16 cellular contexts compared by ENCODE assay signal in genomic region chr14:56248442-56248841, GRCh38.
DNase-seq lines count a peak whose midpoint lies in the region; ATAC-seq, FAIRE-seq and TF ChIP-seq lines count a peak whose summit lies in the region.
"Had no signal": no experiment of that assay in that cellular context is flagged by ENCODE, and none has a peak within 500 bp of the region (broad histone marks: within the 10 kb centered on the region; RNA-seq: fewer than 3 reads in every experiment).

No MANE protein-coding gene starts in this region.

- H3T11ph ChIP-seq in H9 (ENCODE audit: low read length), result no peak overlapping the region

- H3K14ac ChIP-seq in H9 (ENCODE audit: insufficient read depth, low read length), result peak overlapping the region; percentile 58; the same call in 1 of the 2 replicates
- no peak overlapping the region for H3K14ac ChIP-seq in H1 (ENCODE audit: insufficient read length)

- H3K36me3 Mint-ChIP-seq in H9 (ENCODE audit: insufficient read depth in 1 of 3, low read depth in 3 of 3) (peaks cover 0 to 9% (median 2%) of the 10 kb centered on the region in 3 experiments; a peak in 3 of 7 replicates), endothelial cell (ENCODE audit: low read depth, unreplicated experiment) (peaks cover 12% of the 10 kb centered on the region)

- H3K79me1 ChIP-seq in H9 (ENCODE audit: insufficient read depth, low read depth, low read length, poor library complexity, severe bottlenecking) (no peaks in the 10 kb centered on the region), H1 (ENCODE audit: low read depth, low read length) (no peaks in the 10 kb centered on the region), mesendoderm (ENCODE audit: low read length) (no peaks in the 10 kb centered on the region)

- peak overlapping the region in 2 of 3 experiments; percentile 23 to 88; a peak in 1 of 7 replicates for H3K27ac Mint-ChIP-seq in H9
- no peak overlapping the region for H3K27ac Mint-ChIP-seq in endothelial cell (ENCODE audit: unreplicated experiment)
- H3K27ac Mint-ChIP-seq: CD8-positive, alpha-beta memory T cell had no signal

- TF ChIP-seq RAD21 in H1 (IDR thresholded peaks at IDR 0.05 in 1 of 2, conservative IDR thresholded peaks at IDR 0.05 in 1 of 2; ENCODE audit: low read depth in 2 of 2, low read length in 2 of 2), result no peak

- H3K27ac ChIP-seq in H9 (ENCODE audit: insufficient read length, low read depth, low read length) (no peak overlapping the region), H1 (ENCODE audit: low read depth, low read length) (no peak overlapping the region), mesendoderm (ENCODE audit: low read depth, low read length) (no peak overlapping the region), A673 (ENCODE audit: low read depth, low read length, poor library complexity, severe bottlenecking) (no peak overlapping the region)
- H3K27ac ChIP-seq: GM23248, HL-60 had no signal

- no CpG with 5 or more reads among the region's 5 CpGs for WGBS in H9 (ENCODE audit: extremely low coverage, insufficient read length, low lambda C conversion rate)
- 82% methylated on average over 5 of the region's 5 CpGs; no CpG with 5 or more reads in 1 of the 2 experiments for WGBS in H1 (ENCODE audit: extremely low coverage in 1 of 2, insufficient coverage in 1 of 2, insufficient read length in 1 of 2, insufficient replicate concordance in 2 of 2, low coverage in 1 of 2, low lambda C conversion rate in 2 of 2, missing lambda C conversion rate in 1 of 2), 2 experiments
- WGBS in mesendoderm (ENCODE audit: extremely low coverage, insufficient coverage, low lambda C conversion rate), result no CpG with 5 or more reads among the region's 5 CpGs

- intact Hi-C loops in A673 (cut with micrococcal nuclease; ENCODE audit: unreplicated experiment), result no loop called here

- H3K36me3 ChIP-seq in H1 (ENCODE audit: control insufficient read depth in 2 of 4, insufficient read depth in 4 of 4, low read length in 3 of 4) (no peaks in the 10 kb centered on the region), mesendoderm (ENCODE audit: control insufficient read depth, insufficient read depth, low read length) (no peaks in the 10 kb centered on the region), A673 (ENCODE audit: insufficient read depth, low read length, poor library complexity, severe bottlenecking) (no peaks in the 10 kb centered on the region)
- H3K36me3 ChIP-seq: HAP-1 had no signal

- H4K91ac ChIP-seq in H9 (ENCODE audit: insufficient read length, low read depth, low read length), result no peak overlapping the region
- no peak overlapping the region for H4K91ac ChIP-seq in H1 (replicated peaks; ENCODE audit: insufficient read length, low read length)

- H3K4me3 Mint-ChIP-seq in H9 (no peak overlapping the region), endothelial cell (ENCODE audit: unreplicated experiment) (no peak overlapping the region)
- H3K4me3 Mint-ChIP-seq: CD8-positive, alpha-beta memory T cell had no signal

- CTCF ChIA-PET in H1 (lab: Charles Lee; ENCODE audit: partially characterized antibody) (interaction anchor here (1.0 to 1.2 kb wide), 2 partner anchors 23 to 27 kb away, joined by 3 to 4 read pairs; no protein-coding TSS in a partner anchor), A673 (lab: Charles Lee) (interaction anchor here (0.7 kb wide), 1 partner anchor 927 kb away, joined by 4 read pairs; no protein-coding TSS in a partner anchor)

- no peak overlapping the region for H2BK20ac ChIP-seq in H9 (ENCODE audit: low read depth, low read length, poor library complexity, severe bottlenecking)
- H2BK20ac ChIP-seq in H1 (ENCODE audit: low read length), result no peak overlapping the region

- H3K4ac ChIP-seq in H9 (ENCODE audit: low read depth, low read length) (no peak overlapping the region), H1 (replicated peaks; ENCODE audit: insufficient read length, low read depth, low read length) (no peak overlapping the region), mesendoderm (ENCODE audit: low read depth, low read length) (no peak overlapping the region)

- H3K9me3 Mint-ChIP-seq in H9 (0 out of 5 replicates have a peak, but pooled peaks cover 0 to under 1% of the 10 kb centered on the region in 2 experiments), endothelial cell (ENCODE audit: unreplicated experiment) (no peaks in the 10 kb centered on the region)

- H4K20me1 ChIP-seq in H9 (ENCODE audit: control insufficient read depth, insufficient read depth, insufficient read length), result no peaks in the 10 kb centered on the region
- H4K20me1 ChIP-seq in H1 (replicated peaks in 1 of 2; ENCODE audit: control insufficient read depth in 1 of 2, insufficient read depth in 2 of 2, low read length in 2 of 2), result no peaks in the 10 kb centered on the region

- H3K4me1 Mint-ChIP-seq in H9 (peaks cover 6 to 7% of the 10 kb centered on the region in 2 experiments), endothelial cell (ENCODE audit: unreplicated experiment) (peaks cover 11% of the 10 kb centered on the region)
- H3K4me1 Mint-ChIP-seq: CD8-positive, alpha-beta memory T cell had no signal

- no peak for TF ChIP-seq EP300 in H1 (IDR thresholded peaks at IDR 0.05; ENCODE audit: borderline replicate concordance in 1 of 2, low read depth in 2 of 2, low read length in 2 of 2)

- no peak overlapping the region for H3K56ac ChIP-seq in H9 (ENCODE audit: insufficient read length, low read depth, low read length)
- no peak overlapping the region for H3K56ac ChIP-seq in H1 (replicated peaks; ENCODE audit: insufficient read length, low read depth, low read length)
- no peak overlapping the region for H3K56ac ChIP-seq in mesendoderm (ENCODE audit: low read length)

- BruUV-seq in A673 (replicated peaks; lab: Mats Ljungman, UMichigan), result no TSS peak

- FAIRE-seq in H1 (lab: Jason Lieb, UNC), result no peak
- FAIRE-seq: A204.1, K562 had no signal

- no peak overlapping the region for H3K23ac ChIP-seq in H9 (ENCODE audit: insufficient read length, low read depth, low read length)
- H3K23ac ChIP-seq in H1 (ENCODE audit: insufficient read length), result no peak overlapping the region
- H3K23ac ChIP-seq in mesendoderm (ENCODE audit: low read length), result no peak overlapping the region

- DNase-seq in H9, result no peak
- no peak for DNase-seq in H1 (ENCODE audit: low read depth in 1 of 2, low spot score in 2 of 2)
- peak; percentile 27 for DNase-seq in mesendoderm
- DNase-seq in endothelial cell (ENCODE audit: low spot score), result no peak
- DNase-seq in A673 (ENCODE audit: low spot score), result no peak
- DNase-seq in AML-193 (lab: John Stamatoyannopoulos, UW), result no peak
- DNase-seq: Caco-2; CD8-positive, alpha-beta memory T cell; DND-41; GF-D8; GM23248 had no signal

- H3K4me2 ChIP-seq in H9 (ENCODE audit: insufficient read depth, insufficient read length, low read length) (no peak overlapping the region), H1 (ENCODE audit: insufficient read depth in 1 of 2, low read depth in 2 of 2, low read length in 2 of 2) (no peak overlapping the region), mesendoderm (ENCODE audit: low read length) (no peak overlapping the region)

- no peak overlapping the region for H3K4me3 ChIP-seq in H1 (ENCODE audit: extremely low read depth in 1 of 4, insufficient read depth in 2 of 4, low read depth in 3 of 4, low read length in 4 of 4)
- no peak overlapping the region for H3K4me3 ChIP-seq in mesendoderm (ENCODE audit: low read length)
- H3K4me3 ChIP-seq in A673 (ENCODE audit: low read depth, low read length, poor library complexity, severe bottlenecking), result no peak overlapping the region
- H3K4me3 ChIP-seq: GM23248, HAP-1, K562 had no signal

- POLR2A ChIA-PET in H1 (lab: Charles Lee; ENCODE audit: partially characterized antibody) (no interaction called here), A673 (lab: Charles Lee; ENCODE audit: low non-redundant PET) (no interaction called here)

- TF ChIP-seq CTCF in H9 (conservative IDR thresholded peaks at IDR 0.05) (no peak), H1 (IDR thresholded peaks at IDR 0.05; ENCODE audit: control extremely low read depth in 1 of 3, insufficient read depth in 1 of 3, low read depth in 1 of 3, low read length in 3 of 3) (no peak), endothelial cell (IDR thresholded peaks at IDR 0.05; ENCODE audit: unreplicated experiment) (no peak), A673 (conservative IDR thresholded peaks at IDR 0.05; ENCODE audit: low read depth, low read length) (no peak)

- no peaks in the 10 kb centered on the region for H3K79me2 ChIP-seq in H9 (ENCODE audit: insufficient read depth, low read length)
- no peaks in the 10 kb centered on the region for H3K79me2 ChIP-seq in H1 (ENCODE audit: control insufficient read depth in 1 of 2, insufficient read depth in 2 of 2, low read length in 2 of 2)
- no peaks in the 10 kb centered on the region for H3K79me2 ChIP-seq in mesendoderm (ENCODE audit: control insufficient read depth, insufficient read depth, low read length)

- H3K9me3 ChIP-seq in H9 (ENCODE audit: control insufficient read depth, low read depth, low read length) (no peaks in the 10 kb centered on the region), H1 (ENCODE audit: insufficient read depth in 2 of 2, low read depth in 1 of 2, low read length in 1 of 2) (no peaks in the 10 kb centered on the region), A673 (ENCODE audit: low read depth, low read length, poor library complexity, severe bottlenecking) (no peaks in the 10 kb centered on the region)
- H3K9me3 ChIP-seq: Caco-2, HAP-1 had no signal

- H3K27me3 ChIP-seq in H9 (ENCODE audit: insufficient read depth, low read length) (no peaks in the 10 kb centered on the region), H1 (replicated peaks in 1 of 4; ENCODE audit: control insufficient read depth in 3 of 4, extremely low read depth in 1 of 4, insufficient read depth in 3 of 4, low read length in 3 of 4) (no peaks in the 10 kb centered on the region), mesendoderm (ENCODE audit: insufficient read depth, low read length, poor library complexity) (no peaks in the 10 kb centered on the region), A673 (replicated peaks; ENCODE audit: insufficient read depth, low read depth, low read length, poor library complexity) (no peaks in the 10 kb centered on the region)

- H3K23me2 ChIP-seq in H9 (ENCODE audit: insufficient read length, low read depth, low read length, poor library complexity, severe bottlenecking), result no peaks in the 10 kb centered on the region
- no peaks in the 10 kb centered on the region for H3K23me2 ChIP-seq in H1 (ENCODE audit: low read depth, low read length)

- H4K8ac ChIP-seq in H9 (replicated peaks; ENCODE audit: insufficient read length, low read depth, low read length) (no peak overlapping the region), H1 (ENCODE audit: extremely low read depth, insufficient read depth, low read length) (no peak overlapping the region), mesendoderm (ENCODE audit: low read depth, low read length) (no peak overlapping the region)

- H3K4me1 ChIP-seq in H9 (ENCODE audit: insufficient read depth, low read length), result no peaks in the 10 kb centered on the region
- H3K4me1 ChIP-seq in H1 (replicated peaks in 1 of 4; ENCODE audit: control insufficient read depth in 3 of 4, insufficient read depth in 4 of 4, low read length in 3 of 4), result no peaks in the 10 kb centered on the region
- H3K4me1 ChIP-seq in mesendoderm (ENCODE audit: control insufficient read depth, low read depth, low read length), result no peaks in the 10 kb centered on the region
- H3K4me1 ChIP-seq in A673 (ENCODE audit: insufficient read depth, low read length, poor library complexity, severe bottlenecking), result peaks cover 11% of the 10 kb centered on the region
- H3K4me1 ChIP-seq: Caco-2, HAP-1 had no signal

- H2BK12ac ChIP-seq in H9 (ENCODE audit: insufficient read length, low read depth, low read length) (no peak overlapping the region), H1 (ENCODE audit: low read depth, low read length) (no peak overlapping the region; the same call in 1 of the 2 replicates)

- H3K18ac ChIP-seq in H9 (ENCODE audit: insufficient read length, low read depth, low read length) (no peak overlapping the region), H1 (ENCODE audit: extremely low read depth, low read length) (no peak overlapping the region), mesendoderm (ENCODE audit: low read length) (no peak overlapping the region)

- H2BK120ac ChIP-seq in H9 (ENCODE audit: low read depth, low read length, poor library complexity, severe bottlenecking) (no peak overlapping the region), H1 (replicated peaks; ENCODE audit: low read depth, low read length) (no peak overlapping the region), mesendoderm (ENCODE audit: low read depth, low read length) (no peak overlapping the region)

- H2BK5ac ChIP-seq in H9 (ENCODE audit: insufficient read length, low read length) (no peak overlapping the region), H1 (ENCODE audit: low read depth, low read length) (no peak overlapping the region), mesendoderm (ENCODE audit: low read length) (no peak overlapping the region)

- H2AK5ac ChIP-seq in H9 (ENCODE audit: insufficient read length, low read length) (no peak overlapping the region), H1 (ENCODE audit: low read depth, low read length) (no peak overlapping the region), mesendoderm (ENCODE audit: low read length) (no peak overlapping the region)

- no peak overlapping the region for H4K5ac ChIP-seq in H9 (ENCODE audit: insufficient read length, low read depth, low read length)
- H4K5ac ChIP-seq in H1 (ENCODE audit: insufficient read length, low read depth, low read length), result no peak overlapping the region
- no peak overlapping the region for H4K5ac ChIP-seq in mesendoderm (ENCODE audit: low read length)

- ATAC-seq in GM18909 (IDR thresholded peaks at IDR 0.05; ENCODE audit: poor library complexity, unreplicated experiment), result no peak
- ATAC-seq: K562 had no signal

- H2BK15ac ChIP-seq in H9 (ENCODE audit: low read depth, low read length) (no peak overlapping the region), H1 (ENCODE audit: low read length) (no peak overlapping the region), mesendoderm (replicated peaks; ENCODE audit: low read depth) (no peak overlapping the region)

- H2AFZ ChIP-seq in H9 (ENCODE audit: low read length), result no peak overlapping the region
- H2AFZ ChIP-seq in H1 (ENCODE audit: low read length), result no peak overlapping the region
- H2AFZ ChIP-seq: GM23248 had no signal

- H3K9ac ChIP-seq in H9 (ENCODE audit: extremely low read depth, insufficient read length, low read length), result no peak overlapping the region
- no peak overlapping the region for H3K9ac ChIP-seq in H1 (replicated peaks in 1 of 4; ENCODE audit: extremely low read depth in 1 of 4, low read depth in 3 of 4, low read length in 3 of 4)
- no peak overlapping the region for H3K9ac ChIP-seq in mesendoderm (ENCODE audit: low read length)
- H3K9ac ChIP-seq: GM23248 had no signal

- H3K27me3 Mint-ChIP-seq in H9 (ENCODE audit: low read depth) (no peaks in the 10 kb centered on the region), endothelial cell (ENCODE audit: unreplicated experiment) (peaks cover 3% of the 10 kb centered on the region)
- H3K27me3 Mint-ChIP-seq: CD8-positive, alpha-beta memory T cell had no signal

- no peak for TF ChIP-seq POLR2A in H1 (IDR thresholded peaks at IDR 0.05; ENCODE audit: control extremely low read depth in 1 of 2, low read depth in 2 of 2, low read length in 2 of 2)
